13 cellular contexts compared by ENCODE assay signal in genomic region chr1:182845894-182846293, GRCh38.
"Had no signal": no experiment of that assay in that cellular context is flagged by ENCODE, and none has a peak within 500 bp of the region (broad histone marks: within the 10 kb centered on the region; RNA-seq: fewer than 3 reads in every experiment).

No MANE protein-coding gene starts in this region.

- H3K27ac Mint-ChIP-seq: stimulated activated memory B cell treated with anti-CD40 and anti-IgM and Interleukin-4, amounts not matched to agents 10 μg/mL and 1 μg/mL and 100 μg/mL, for 72 hours had no signal

- H3K27me3 Mint-ChIP-seq: activated CD4-positive, alpha-beta T cell treated with anti-CD3 and anti-CD28 coated beads, Interleukin-2, amount 10 ng/mL, durations not matched to agents 24 days and 14 days; activated naive CD8-positive, alpha-beta T cell treated with anti-CD3 and anti-CD28 coated beads, Interleukin-2, amount 10 ng/mL, durations not matched to agents 7 days and 5 days; stimulated activated memory B cell treated with anti-CD40 and anti-IgM and Interleukin-4, amounts not matched to agents 10 μg/mL and 1 μg/mL and 100 μg/mL, for 72 hours had no signal

- H3K27me3 ChIP-seq: dorsolateral prefrontal cortex, right atrium auricular region, suprapubic skin, upper lobe of right lung had no signal

- DNase-seq: activated CD4-positive, alpha-beta T cell treated with anti-CD3 and anti-CD28 coated beads, Interleukin-2, amount 10 ng/mL, durations not matched to agents 24 days and 14 days; activated naive CD8-positive, alpha-beta T cell treated with anti-CD3 and anti-CD28 coated beads, Interleukin-2, amount 10 ng/mL, durations not matched to agents 7 days and 5 days; anterior cingulate cortex; dorsolateral prefrontal cortex; mucosa of descending colon; natural killer cell; nucleus accumbens; upper lobe of right lung had no signal

- H3K9me3 ChIP-seq: mucosa of descending colon, right atrium auricular region, suprapubic skin, upper lobe of right lung had no signal

- H3K4me3 ChIP-seq: mucosa of descending colon, right atrium auricular region, suprapubic skin, upper lobe of right lung had no signal

- H3K9me3 Mint-ChIP-seq: activated CD4-positive, alpha-beta T cell treated with anti-CD3 and anti-CD28 coated beads, Interleukin-2, amount 10 ng/mL, durations not matched to agents 24 days and 14 days; activated naive CD8-positive, alpha-beta T cell treated with anti-CD3 and anti-CD28 coated beads, Interleukin-2, amount 10 ng/mL, durations not matched to agents 7 days and 5 days; natural killer cell; stimulated activated memory B cell treated with anti-CD40 and anti-IgM and Interleukin-4, amounts not matched to agents 10 μg/mL and 1 μg/mL and 100 μg/mL, for 72 hours had no signal

- ATAC-seq: esophagus mucosa; mucosa of descending colon; stimulated activated memory B cell treated with anti-CD40 and anti-IgM and Interleukin-4, amounts not matched to agents 10 μg/mL and 1 μg/mL and 100 μg/mL, for 72 hours; upper lobe of right lung had no signal

- H3K4me3 Mint-ChIP-seq: activated naive CD8-positive, alpha-beta T cell treated with anti-CD3 and anti-CD28 coated beads, Interleukin-2, amount 10 ng/mL, durations not matched to agents 7 days and 5 days; natural killer cell; stimulated activated memory B cell treated with anti-CD40 and anti-IgM and Interleukin-4, amounts not matched to agents 10 μg/mL and 1 μg/mL and 100 μg/mL, for 72 hours had no signal

- H3K27ac ChIP-seq: right atrium auricular region, suprapubic skin, upper lobe of right lung, VCaP had no signal
